17 cellular contexts compared by ENCODE assay signal in the genomic region with DNA sequence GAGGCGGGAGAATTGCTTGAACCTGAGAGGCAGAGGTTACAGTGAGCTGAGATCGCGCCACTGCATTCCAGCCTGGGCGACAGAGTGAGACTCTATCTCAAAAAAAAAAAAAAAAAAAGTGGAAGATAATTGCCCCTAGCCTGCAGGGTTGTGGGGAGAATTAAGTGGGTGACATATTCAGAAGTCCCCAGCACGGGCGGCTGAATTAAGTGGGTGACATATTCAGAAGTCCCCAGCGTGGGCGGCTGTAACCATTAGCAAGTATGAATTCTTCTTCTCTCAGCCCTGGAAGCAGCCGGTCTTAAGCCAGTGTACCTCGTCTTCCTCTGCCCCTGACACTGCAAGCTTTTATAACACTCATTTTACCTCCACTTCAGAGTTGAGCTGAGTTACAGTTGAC. TPM values are rescaled to one million over a fixed set of nuclear protein-coding genes. Genes with fewer than 3 reads are reported as not detected.
DNase-seq lines count a peak whose midpoint lies in the region; ATAC-seq and TF ChIP-seq lines count a peak whose summit lies in the region.
"Had no signal": no experiment of that assay in that cellular context is flagged by ENCODE, and none has a peak within 500 bp of the region (broad histone marks: within the 10 kb centered on the region; RNA-seq: fewer than 3 reads in every experiment).

No MANE protein-coding gene starts in this region.

- TF ChIP-seq CTCF in natural killer cell (IDR thresholded peaks at IDR 0.05) (no peak), VCaP (conservative IDR thresholded peaks at IDR 0.05) (no peak), sigmoid colon (IDR thresholded peaks at IDR 0.05) (no peak)

- H3K27ac ChIP-seq in VCaP (peak overlapping the region; percentile 82; the same call in 1 of the 2 replicates), sigmoid colon (no peak overlapping the region)

- intact Hi-C loops in natural killer cell (cut with micrococcal nuclease): no loop called here
- intact Hi-C loops in sigmoid colon (cut with DNase I): no loop called here

- no peaks in the 10 kb centered on the region for H3K36me3 ChIP-seq in sigmoid colon
- H3K36me3 ChIP-seq: BE2C had no signal

- H3K27me3 ChIP-seq in sigmoid colon: peaks cover 0 to 3% (median 0%) of the 10 kb centered on the region in 3 donors
- H3K27me3 ChIP-seq: BE2C had no signal

- H3K9me3 ChIP-seq in sigmoid colon: no peaks in the 10 kb centered on the region
- H3K9me3 ChIP-seq: BE2C had no signal

- H3K4me3 Mint-ChIP-seq in natural killer cell treated with Interleukin-12 subunit alpha and Interleukin-12 subunit beta and Interleukin-15 and Interleukin-18, amount 100 ng/mL, for 72 hours: no peak overlapping the region
- H3K4me3 Mint-ChIP-seq in natural killer cell: no peak overlapping the region
- H3K4me3 Mint-ChIP-seq: CD4-positive, CD25-positive, alpha-beta regulatory T cell; CD8-positive, alpha-beta memory T cell; H9 had no signal

- peak; percentile 23 for DNase-seq in natural killer cell treated with Interleukin-12 subunit alpha and Interleukin-12 subunit beta and Interleukin-15 and Interleukin-18, amount 100 ng/mL, for 72 hours (ENCODE audit: low spot score)
- DNase-seq in natural killer cell (no peak), sigmoid colon (peak; percentile 22), GM03348 (ENCODE audit: low spot score) (no peak)
- no peak for DNase-seq in NK-92 treated with Interleukin-12 subunit alpha and Interleukin-12 subunit beta, amount 100 ng/mL, for 24 hours (lab: John Stamatoyannopoulos, UW)
- DNase-seq: ACHN; BE2C; C1 segment of cervical spinal cord; CD4-positive, CD25-positive, alpha-beta regulatory T cell; CD8-positive, alpha-beta memory T cell; COR-L47; DMS 273 treated with DMSO at 0.1 percent for 48 hours; DMS53; DND-41; EL; H9 had no signal

- 87 to 91% methylated on average over 10 of the region's 10 CpGs for WGBS in sigmoid colon, 2 donors

- H3K9me3 Mint-ChIP-seq in natural killer cell treated with Interleukin-12 subunit alpha and Interleukin-12 subunit beta and Interleukin-15 and Interleukin-18, amount 100 ng/mL, for 72 hours: no peaks in the 10 kb centered on the region
- no peaks in the 10 kb centered on the region for H3K9me3 Mint-ChIP-seq in natural killer cell
- H3K9me3 Mint-ChIP-seq: CD4-positive, CD25-positive, alpha-beta regulatory T cell; CD8-positive, alpha-beta memory T cell; H9 had no signal

- no peaks in the 10 kb centered on the region for H3K36me3 Mint-ChIP-seq in natural killer cell treated with Interleukin-12 subunit alpha and Interleukin-12 subunit beta and Interleukin-15 and Interleukin-18, amount 100 ng/mL, for 72 hours
- H3K36me3 Mint-ChIP-seq in natural killer cell: no peaks in the 10 kb centered on the region
- H3K36me3 Mint-ChIP-seq: CD4-positive, CD25-positive, alpha-beta regulatory T cell; CD8-positive, alpha-beta memory T cell had no signal

- TF ChIP-seq EP300 in sigmoid colon (IDR thresholded peaks at IDR 0.05): no peak

- no peak overlapping the region for H3K27ac Mint-ChIP-seq in natural killer cell treated with Interleukin-12 subunit alpha and Interleukin-12 subunit beta and Interleukin-15 and Interleukin-18, amount 100 ng/mL, for 72 hours
- H3K27ac Mint-ChIP-seq in natural killer cell: no peak overlapping the region
- H3K27ac Mint-ChIP-seq: CD4-positive, CD25-positive, alpha-beta regulatory T cell; CD8-positive, alpha-beta memory T cell; H9 had no signal

- no peak for TF ChIP-seq POLR2A in sigmoid colon (IDR thresholded peaks at IDR 0.05)

- no peak overlapping the region for H3K4me3 ChIP-seq in sigmoid colon

- ATAC-seq in natural killer cell treated with Interleukin-12 subunit alpha and Interleukin-12 subunit beta and Interleukin-15 and Interleukin-18, amount 100 ng/mL, for 72 hours: no peak
- ATAC-seq in natural killer cell: no peak

- H3K27me3 Mint-ChIP-seq in natural killer cell treated with Interleukin-12 subunit alpha and Interleukin-12 subunit beta and Interleukin-15 and Interleukin-18, amount 100 ng/mL, for 72 hours: peaks cover under 1 to 3% of the 10 kb centered on the region in 2 donors
- H3K27me3 Mint-ChIP-seq in natural killer cell (ENCODE audit: low read depth in 2 of 2): peaks cover 0 to 4% of the 10 kb centered on the region in 2 donors

- no peaks in the 10 kb centered on the region for H3K4me1 ChIP-seq in sigmoid colon
- H3K4me1 ChIP-seq: BE2C had no signal

- no peaks in the 10 kb centered on the region for H3K4me1 Mint-ChIP-seq in natural killer cell treated with Interleukin-12 subunit alpha and Interleukin-12 subunit beta and Interleukin-15 and Interleukin-18, amount 100 ng/mL, for 72 hours (ENCODE audit: low read depth in 2 of 2)
- H3K4me1 Mint-ChIP-seq in natural killer cell: no peaks in the 10 kb centered on the region
- H3K4me1 Mint-ChIP-seq: CD4-positive, CD25-positive, alpha-beta regulatory T cell; CD8-positive, alpha-beta memory T cell had no signal

RNA-seq across cellular contexts. Expression of a gene that starts 44.7 kb away (rescaled TPM):
- not detected for total RNA-seq in natural killer cell treated with Interleukin-12 subunit alpha and Interleukin-12 subunit beta and Interleukin-15 and Interleukin-18, amount 100 ng/mL, for 72 hours
- 1 to 10 TPM in 2 of 3 donors, under 1 TPM in 1; 0.61 to 2.7 (median 1.6) TPM for total RNA-seq in natural killer cell
- 100 to 1,000 TPM in 1 of 4 donors, 10 to 100 TPM in 3; 18.7 to 134 (median 56.5) TPM for total RNA-seq in sigmoid colon
- polyA plus RNA-seq in sigmoid colon: 10 to 100 TPM in 1 of 3 donors, 1 to 10 TPM in 2; 1.2 to 14.8 (median 4.2) TPM
- total RNA-seq: CD4-positive, CD25-positive, alpha-beta regulatory T cell had no signal
- polyA plus RNA-seq: CD4-positive, CD25-positive, alpha-beta regulatory T cell had no signal

Comparison
In these comparisons a context has a peak if more than half of its experiments do, and no peak if none do; other contexts are left out.
1. DNase-seq: peak in natural killer cell treated with Interleukin-12 subunit alpha and Interleukin-12 subunit beta and Interleukin-15 and Interleukin-18, amount 100 ng/mL, for 72 hours (single experiment) and sigmoid colon (single experiment); none in natural killer cell (single experiment), NK-92 treated with Interleukin-12 subunit alpha and Interleukin-12 subunit beta, amount 100 ng/mL, for 24 hours (single experiment) and GM03348 (single experiment).
2. RNA of a gene that starts 44.7 kb away (total RNA-seq): 18.7 to 134 TPM in sigmoid colon; 0.61 to 2.7 TPM in natural killer cell and not detected in natural killer cell treated with Interleukin-12 subunit alpha and Interleukin-12 subunit beta and Interleukin-15 and Interleukin-18, amount 100 ng/mL, for 72 hours; every median in the first group is over 4 times any median in the second.